13 cellular contexts compared by ENCODE assay signal in genomic region chrX:123738378-123738955, GRCh38.
"Had no signal": no experiment of that assay in that cellular context is flagged by ENCODE, and none has a peak within 500 bp of the region (broad histone marks: within the 10 kb centered on the region; RNA-seq: fewer than 3 reads in every experiment).

No MANE protein-coding gene starts in this region.

- H3K27ac ChIP-seq: epithelial cell of prostate, heart right ventricle, left lung, skin epidermis, tibial nerve had no signal

- H3K36me3 ChIP-seq: heart right ventricle, left lung, tibial nerve had no signal

- H3K4me1 ChIP-seq: heart right ventricle, left lung, tibial nerve had no signal

- H3K9me3 ChIP-seq: heart right ventricle, left lung, tibial nerve had no signal

- H3K4me3 ChIP-seq: heart right ventricle, left lung, skin epidermis, tibial nerve had no signal

- DNase-seq: activated CD4-positive, alpha-beta T cell treated with anti-CD3 and anti-CD28 coated beads, Interleukin-2, amount 10 ng/mL, durations not matched to agents 7 days and 5 days; activated naive CD4-positive, alpha-beta T cell treated with Interleukin-2 at 50 U/mL for 16 hours; anterior cingulate cortex; heart right ventricle; left lung; naive thymus-derived CD4-positive, alpha-beta T cell; stimulated activated CD4-positive, alpha-beta T cell treated with anti-CD3 and anti-CD28 coated beads, Interleukin-4, amount 100 ng/mL, for 24 hours; stimulated activated naive CD4-positive, alpha-beta T cell; substantia nigra; T-helper 9 cell had no signal

- H3K27me3 ChIP-seq: heart right ventricle, left lung, tibial nerve had no signal

- ATAC-seq: left lung; naive thymus-derived CD4-positive, alpha-beta T cell had no signal
